24 cellular contexts compared by ENCODE assay signal in the genomic region with DNA sequence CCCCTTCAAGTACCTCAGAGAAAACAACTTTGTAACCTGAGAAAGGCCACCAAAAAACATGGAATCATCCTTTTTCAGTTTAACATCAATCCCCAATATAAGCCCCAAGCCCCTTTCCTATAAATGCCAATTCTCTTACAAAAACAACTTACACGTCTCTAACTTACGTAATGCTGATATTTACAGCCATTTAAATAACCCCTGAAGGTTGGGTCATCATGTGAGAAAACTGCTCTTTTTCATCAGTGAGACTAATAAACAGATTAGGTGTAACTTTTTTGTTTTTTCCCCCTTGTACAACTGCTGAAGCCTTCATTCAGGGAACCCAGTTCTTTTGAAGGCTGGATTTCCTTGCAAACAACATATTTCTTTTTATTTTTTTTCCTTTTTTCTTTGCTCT. TPM values are rescaled to one million over a fixed set of nuclear protein-coding genes. Genes with fewer than 3 reads are reported as not detected.
DNase-seq lines count a peak whose midpoint lies in the region; ATAC-seq and TF ChIP-seq lines count a peak whose summit lies in the region.
"Had no signal": no experiment of that assay in that cellular context is flagged by ENCODE, and none has a peak within 500 bp of the region (broad histone marks: within the 10 kb centered on the region; RNA-seq: fewer than 3 reads in every experiment).

No MANE protein-coding gene starts in this region.

- H3K4me3 Mint-ChIP-seq in T-helper 17 cell (no peak overlapping the region), nephron progenitor cell (peak overlapping the region; percentile 11)
- H3K4me3 Mint-ChIP-seq: CD4-positive, alpha-beta T cell had no signal

- no peak overlapping the region for H3K18ac ChIP-seq in neuronal stem cell (ENCODE audit: low read length)

- no peak overlapping the region for H4K8ac ChIP-seq in neuronal stem cell (ENCODE audit: low read depth, low read length)

- peaks cover 37% of the 10 kb centered on the region for H3K4me1 ChIP-seq in DND-41 (ENCODE audit: insufficient read depth, low read length)
- peaks cover 17% of the 10 kb centered on the region for H3K4me1 ChIP-seq in Karpas-422 (ENCODE audit: low read length)
- H3K4me1 ChIP-seq in neuronal stem cell (ENCODE audit: control insufficient read depth in 2 of 2, insufficient read depth in 1 of 2, low read depth in 1 of 2, low read length in 2 of 2), result peaks cover 0 to 5% of the 10 kb centered on the region in 2 donors
- H3K4me1 ChIP-seq: BE2C had no signal

- H3K9me3 Mint-ChIP-seq in nephron progenitor cell, result peaks cover 13% of the 10 kb centered on the region
- H3K9me3 Mint-ChIP-seq: CD4-positive, alpha-beta T cell had no signal

- H3K36me3 Mint-ChIP-seq in T-helper 17 cell (ENCODE audit: low read depth), result peaks cover 4% of the 10 kb centered on the region
- H3K36me3 Mint-ChIP-seq in nephron progenitor cell (ENCODE audit: low read depth), result peaks cover 23% of the 10 kb centered on the region

- H3K9me3 ChIP-seq in DND-41 (ENCODE audit: insufficient read depth, low read length, severe bottlenecking), result no peaks in the 10 kb centered on the region
- peaks cover 4% of the 10 kb centered on the region; the same call in 1 of the 2 replicates for H3K9me3 ChIP-seq in Karpas-422 (ENCODE audit: low read length)
- H3K9me3 ChIP-seq in T-helper 17 cell (ENCODE audit: control insufficient read depth, low read length, poor library complexity, severe bottlenecking), result no peaks in the 10 kb centered on the region
- H3K9me3 ChIP-seq in neuronal stem cell (replicated peaks in 1 of 2; ENCODE audit: control insufficient read depth in 2 of 2, insufficient read depth in 1 of 2, low read depth in 1 of 2, low read length in 2 of 2), result no peaks in the 10 kb centered on the region
- H3K9me3 ChIP-seq: BE2C, Caco-2, Peyer's patch had no signal

- H3K9ac ChIP-seq in DND-41 (ENCODE audit: low read depth, low read length), result no peak overlapping the region; the same call in 1 of the 2 replicates
- no peak overlapping the region for H3K9ac ChIP-seq in Karpas-422 (ENCODE audit: low read length)
- H3K9ac ChIP-seq in neuronal stem cell (ENCODE audit: low read depth, low read length, poor library complexity), result no peak overlapping the region

- TF ChIP-seq CTCF in DND-41 (IDR thresholded peaks at IDR 0.05; ENCODE audit: borderline replicate concordance, extremely low read depth, low read length, poor library complexity, severe bottlenecking), result no peak
- TF ChIP-seq CTCF in nephron progenitor cell (IDR thresholded peaks at IDR 0.05), result no peak

- H3K79me2 ChIP-seq in DND-41 (ENCODE audit: insufficient read depth, low read length) (peaks cover 54% of the 10 kb centered on the region), Karpas-422 (ENCODE audit: low read length) (peaks cover 64% of the 10 kb centered on the region)

- DNase-seq in DND-41, result no peak
- no peak for DNase-seq in Karpas-422
- DNase-seq in T-helper 17 cell, result no peak
- DNase-seq in nephron progenitor cell, result no peak
- DNase-seq in neuronal stem cell (ENCODE audit: low spot score), result no peak
- no peak for DNase-seq in DMS114 treated with DMSO at 0.1 percent for 48 hours (lab: John Stamatoyannopoulos, UW; ENCODE audit: unreplicated experiment)
- no peak for DNase-seq in activated naive CD4-positive, alpha-beta T cell treated with Interleukin-2 at 50 U/mL for 16 hours
- DNase-seq: BE2C; Caco-2; CD4-positive, alpha-beta T cell; GF-D8; KG1; NCI-H1048; NCI-H1436; NCI-H1930; NCI-H2227 treated with DMSO at 0.1 percent for 48 hours; NCI-H510A treated with DMSO at 0.1 percent for 48 hours; NCI-H748 treated with DMSO at 0.1 percent for 48 hours; NK-92 treated with Interleukin-12 subunit alpha and Interleukin-12 subunit beta, amount 100 ng/mL, for 24 hours; Peyer's patch; T-helper 1 cell had no signal

- H3K4me3 ChIP-seq in DND-41 (ENCODE audit: low read depth in 1 of 2, low read length in 2 of 2) (no peak overlapping the region; a peak in 1 of 4 replicates), Karpas-422 (ENCODE audit: low read length) (no peak overlapping the region), neuronal stem cell (ENCODE audit: low read length in 2 of 2) (no peak overlapping the region)
- H3K4me3 ChIP-seq: Peyer's patch had no signal

- H2BK12ac ChIP-seq in neuronal stem cell (ENCODE audit: low read length), result no peak overlapping the region

- peaks cover 1% of the 10 kb centered on the region for H3K79me1 ChIP-seq in neuronal stem cell (ENCODE audit: low read depth, low read length)

- WGBS in neuronal stem cell (ENCODE audit: extremely low coverage in 2 of 2, insufficient read length in 2 of 2, insufficient replicate concordance in 1 of 2), 2 donors, result 100% methylated on average over 2 of the region's 2 CpGs

- no peak overlapping the region for H3K27ac ChIP-seq in DND-41 (ENCODE audit: low read length)
- H3K27ac ChIP-seq in Karpas-422 (ENCODE audit: low read length), result no peak overlapping the region
- no peak overlapping the region for H3K27ac ChIP-seq in neuronal stem cell (replicated peaks; ENCODE audit: low read length)
- H3K27ac ChIP-seq: Peyer's patch had no signal

- ATAC-seq in DND-41 (ENCODE audit: insufficient read depth, low read depth) (no peak), T-helper 17 cell (no peak), GM21447 (IDR thresholded peaks at IDR 0.05; ENCODE audit: unreplicated experiment) (no peak)
- ATAC-seq: HCT116, SK-N-SH treated with all-trans-retinoic acid at 6 μM for 48 hours had no signal

- H3K4me2 ChIP-seq in DND-41 (ENCODE audit: insufficient read depth, low read length), result peak overlapping the region; percentile 42; the same call in 1 of the 2 replicates
- peak overlapping the region; percentile 31 for H3K4me2 ChIP-seq in Karpas-422 (ENCODE audit: low read depth, low read length, poor library complexity, severe bottlenecking)
- no peak overlapping the region for H3K4me2 ChIP-seq in neuronal stem cell (ENCODE audit: insufficient read depth, low read length, poor library complexity, severe bottlenecking)

- H2AFZ ChIP-seq in DND-41 (ENCODE audit: low read depth, low read length), result no peak overlapping the region
- no peak overlapping the region for H2AFZ ChIP-seq in Karpas-422 (ENCODE audit: low read length)
- H2AFZ ChIP-seq in neuronal stem cell (ENCODE audit: low read length), result no peak overlapping the region

- H2BK5ac ChIP-seq in neuronal stem cell (ENCODE audit: low read length), result no peak overlapping the region

- H3K27ac Mint-ChIP-seq in T-helper 17 cell, result peak overlapping the region; percentile 80
- H3K27ac Mint-ChIP-seq in nephron progenitor cell, result no peak overlapping the region
- H3K27ac Mint-ChIP-seq: CD4-positive, alpha-beta T cell had no signal

- no peak overlapping the region for H3K23ac ChIP-seq in neuronal stem cell (ENCODE audit: low read depth, low read length, poor library complexity)

- H3K27me3 ChIP-seq in DND-41 (ENCODE audit: insufficient read depth, low read length, poor library complexity) (no peaks in the 10 kb centered on the region), Karpas-422 (ENCODE audit: low read length) (no peaks in the 10 kb centered on the region), neuronal stem cell (ENCODE audit: control insufficient read depth in 3 of 3, insufficient read depth in 3 of 3, low read depth in 1 of 3, low read length in 3 of 3) (no peaks in the 10 kb centered on the region)
- H3K27me3 ChIP-seq: BE2C, Peyer's patch had no signal

- H3K14ac ChIP-seq in neuronal stem cell (ENCODE audit: low read length), result no peak overlapping the region

- H3K36me3 ChIP-seq in DND-41 (ENCODE audit: insufficient read depth, low read length) (peaks cover 10% of the 10 kb centered on the region), Karpas-422 (ENCODE audit: insufficient read depth, low read length) (peaks cover 17% of the 10 kb centered on the region), neuronal stem cell (replicated peaks in 1 of 2; ENCODE audit: control insufficient read depth in 2 of 2, insufficient read depth in 2 of 2, low read length in 2 of 2) (peaks cover 0 to 4% of the 10 kb centered on the region in 2 donors)
- H3K36me3 ChIP-seq: BE2C had no signal

- H2AK5ac ChIP-seq in neuronal stem cell (ENCODE audit: low read depth, low read length), result no peak overlapping the region

- H3K4me1 Mint-ChIP-seq in T-helper 17 cell (peaks cover 19% of the 10 kb centered on the region), nephron progenitor cell (peaks cover 37% of the 10 kb centered on the region)

- H3K4ac ChIP-seq in neuronal stem cell (ENCODE audit: low read length), result no peak overlapping the region

- H2BK15ac ChIP-seq in neuronal stem cell (ENCODE audit: low read length), result no peak overlapping the region

- H3K9me2 ChIP-seq in Karpas-422 (replicated peaks; ENCODE audit: insufficient read depth, low read length), result no peaks in the 10 kb centered on the region

- H2BK120ac ChIP-seq in neuronal stem cell (ENCODE audit: low read depth, low read length), result no peak overlapping the region

- H4K91ac ChIP-seq in neuronal stem cell (ENCODE audit: low read depth, low read length, poor library complexity), result no peak overlapping the region

- H4K20me1 ChIP-seq in DND-41 (ENCODE audit: insufficient read depth, low read length) (no peaks in the 10 kb centered on the region), Karpas-422 (ENCODE audit: insufficient read depth, low read depth, low read length) (no peaks in the 10 kb centered on the region)

- H3K27me3 Mint-ChIP-seq in T-helper 17 cell (no peaks in the 10 kb centered on the region), nephron progenitor cell (ENCODE audit: low read depth, poor library complexity) (no peaks in the 10 kb centered on the region)
- H3K27me3 Mint-ChIP-seq: CD4-positive, alpha-beta T cell had no signal

RNA-seq across cellular contexts. Expression of a gene that starts 3.7 kb away (rescaled TPM):
- 28.7 and 46.6 TPM in 2 replicates for total RNA-seq in Karpas-422 (2014; rRNA removed; shearing (Covaris generic); ENCODE audit: low replicate concordance)
- 10 to 100 TPM; 15.6 to 18.4 TPM for total RNA-seq in T-helper 17 cell
- polyA plus RNA-seq in neuronal stem cell (2013, experiment 1 of 2), result 38.3 TPM
- polyA plus RNA-seq in neuronal stem cell (2013, experiment 2 of 2), result 41.0 TPM

RNA-seq across cellular contexts. Expression of a gene that starts 14.2 kb away (rescaled TPM):
- 25.0 and 37.5 TPM in 2 replicates for total RNA-seq in Karpas-422 (2014; rRNA removed; shearing (Covaris generic); ENCODE audit: low replicate concordance)
- 10 to 100 TPM; 64.3 to 66.0 TPM for total RNA-seq in T-helper 17 cell
- 131 TPM for polyA plus RNA-seq in neuronal stem cell (2013, experiment 1 of 2)
- 135 TPM for polyA plus RNA-seq in neuronal stem cell (2013, experiment 2 of 2)
